ENCODE assay signal across 19 cellular contexts in the genomic region with DNA sequence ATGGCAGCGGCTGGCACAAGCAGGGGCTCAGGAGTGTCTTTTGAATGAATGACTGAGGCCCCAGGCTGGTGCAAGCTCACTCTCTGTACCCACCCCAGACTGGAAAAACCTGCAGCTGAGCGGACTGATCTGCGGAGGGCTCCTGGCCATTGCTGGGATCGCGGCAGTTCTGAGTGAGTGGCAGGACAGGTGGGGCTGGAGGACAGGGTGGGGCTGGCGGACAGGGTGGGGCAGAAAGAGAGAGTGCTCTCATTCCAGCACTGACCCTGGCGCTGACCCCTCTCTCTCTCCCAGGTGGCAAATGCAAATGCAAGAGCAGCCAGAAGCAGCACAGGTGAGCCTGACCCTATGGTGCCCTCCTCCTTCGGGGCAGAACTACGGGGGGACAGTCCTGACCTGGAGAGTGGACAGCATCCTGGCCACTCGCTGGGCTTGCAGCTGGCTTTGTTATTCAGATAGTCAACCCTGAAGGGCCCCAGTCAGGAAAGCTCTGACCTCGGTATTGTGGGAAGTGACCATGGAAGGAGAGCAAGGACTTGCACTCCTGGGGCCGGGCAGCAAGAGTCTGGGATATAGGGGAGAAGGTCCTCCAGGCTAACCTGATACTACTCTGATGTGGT. TPM values are rescaled to one million over a fixed set of nuclear protein-coding genes. Genes with fewer than 3 reads are reported as not detected.
"Had no signal": no experiment of that assay in that cellular context is flagged by ENCODE, and none has a peak within 500 bp of the region (broad histone marks: within the 10 kb centered on the region; RNA-seq: fewer than 3 reads in every experiment).

No MANE protein-coding gene starts in this region.

- DNase-seq: activated CD4-positive, alpha-beta T cell treated with anti-CD3 and anti-CD28 coated beads, Interleukin-2, amount 50 U/mL, for 1 hour; activated CD4-positive, CD25-positive, alpha-beta regulatory T cell; activated effector memory CD4-positive, alpha-beta T cell treated with Interleukin-2 at 50 U/mL for 16 hours; endodermal cell; glutamatergic neuron; immature natural killer cell; left cardiac atrium; mesenchymal stem cell; stimulated activated CD4-positive, alpha-beta T cell treated with anti-CD3 and anti-CD28 coated beads, Interleukin-15, amount 100 ng/mL, for 24 hours; stimulated activated CD4-positive, alpha-beta T cell treated with anti-CD3 and anti-CD28 coated beads, Interleukin-4, amount 100 ng/mL, for 24 hours; stimulated activated naive CD8-positive, alpha-beta T cell treated with anti-CD3 and anti-CD28 coated beads, Interleukin-15, amount 100 ng/mL, for 72 hours; T-helper 2 cell had no signal

- H3K27me3 Mint-ChIP-seq: activated naive CD8-positive, alpha-beta T cell; stimulated activated naive CD8-positive, alpha-beta T cell treated with anti-CD3 and anti-CD28 coated beads, Interleukin-15, amount 100 ng/mL, for 72 hours had no signal

- ATAC-seq: left cardiac atrium; stimulated activated naive CD8-positive, alpha-beta T cell treated with anti-CD3 and anti-CD28 coated beads, Interleukin-15, amount 100 ng/mL, for 72 hours had no signal

- H3K27ac Mint-ChIP-seq: activated naive CD8-positive, alpha-beta T cell; endodermal cell; stimulated activated naive CD8-positive, alpha-beta T cell treated with anti-CD3 and anti-CD28 coated beads, Interleukin-15, amount 100 ng/mL, for 72 hours had no signal

- H3K9me3 Mint-ChIP-seq: endodermal cell; immature natural killer cell; stimulated activated naive CD8-positive, alpha-beta T cell treated with anti-CD3 and anti-CD28 coated beads, Interleukin-15, amount 100 ng/mL, for 72 hours had no signal

- H3K36me3 Mint-ChIP-seq: activated naive CD8-positive, alpha-beta T cell; immature natural killer cell had no signal

- H3K4me3 Mint-ChIP-seq: activated naive CD8-positive, alpha-beta T cell; endodermal cell; immature natural killer cell; stimulated activated naive CD8-positive, alpha-beta T cell treated with anti-CD3 and anti-CD28 coated beads, Interleukin-15, amount 100 ng/mL, for 72 hours had no signal

RNA-seq across cellular contexts. Expression of gene FXYD4, which starts 4.1 kb away (rescaled TPM):
- total RNA-seq: cerebellum, dermis microvascular lymphatic vessel endothelial cell, left cardiac atrium, osteocyte, renal cortical epithelial cell had no signal
- polyA plus RNA-seq: esophagus, immature natural killer cell, neural cell had no signal
